ENCODE assay signal across 8 cellular contexts in genomic region chr6:797479-798077, GRCh38.
DNase-seq lines count a peak whose midpoint lies in the region; ATAC-seq and TF ChIP-seq lines count a peak whose summit lies in the region.

No MANE protein-coding gene starts in this region.

- TF ChIP-seq CTCF in colonic mucosa (IDR thresholded peaks at IDR 0.05): peak; percentile 61
- peak; percentile 76 for TF ChIP-seq CTCF in lung (IDR thresholded peaks at IDR 0.05; ENCODE audit: control extremely low read depth, extremely low read depth)
- peak; percentile 54 to 79 (median 60) for TF ChIP-seq CTCF in tibial nerve (IDR thresholded peaks at IDR 0.05)

- no peak for TF ChIP-seq POLR2A in tibial nerve (IDR thresholded peaks at IDR 0.05)

- no peak for ATAC-seq in lung (ENCODE audit: insufficient read depth, low FRiP score)
- no peak for ATAC-seq in HG03097 (IDR thresholded peaks at IDR 0.05; ENCODE audit: low FRiP score, unreplicated experiment)
- no peak for ATAC-seq in GM21723 (IDR thresholded peaks at IDR 0.05; ENCODE audit: unreplicated experiment)

- H3K27ac ChIP-seq in colonic mucosa (no peak overlapping the region), lung (ENCODE audit: low read depth in 1 of 2, low read length in 1 of 2) (no peak overlapping the region), tibial nerve (no peak overlapping the region)

- intact Hi-C loops in colonic mucosa (cut with DNase I): loop anchor here (5.0 kb wide), 2 partner anchors 540 to 585 kb away; no protein-coding TSS in a partner anchor

- peak; percentile 83 for TF ChIP-seq RAD21 in Ishikawa (IDR thresholded peaks at IDR 0.05; ENCODE audit: low read depth)

- TF ChIP-seq EP300 in Ishikawa (IDR thresholded peaks at IDR 0.05; ENCODE audit: borderline replicate concordance) (no peak), tibial nerve (IDR thresholded peaks at IDR 0.05) (no peak)

- DNase-seq in Daoy (ENCODE audit: low read depth) (peak; percentile 60), SK-N-DZ (ENCODE audit: low spot score) (peak; percentile 23), colonic mucosa (peak; percentile 60), lung (ENCODE audit: low spot score) (peak; percentile 51), tibial nerve (ENCODE audit: low spot score in 2 of 2) (peak in 1 of 2 donors; percentile 73)

- H3K4me3 ChIP-seq in colonic mucosa (no peak overlapping the region), lung (no peak overlapping the region), tibial nerve (no peak overlapping the region)

- H3K27me3 ChIP-seq in colonic mucosa: no peaks in the 10 kb centered on the region
- no peaks in the 10 kb centered on the region for H3K27me3 ChIP-seq in lung (ENCODE audit: control insufficient read depth, insufficient read depth)
- H3K27me3 ChIP-seq in tibial nerve: peaks cover 0 to 66% of the 10 kb centered on the region in 2 donors

- H3K36me3 ChIP-seq in colonic mucosa (no peaks in the 10 kb centered on the region), lung (ENCODE audit: control insufficient read depth in 2 of 2, insufficient read depth in 2 of 2, low read length in 2 of 2) (no peaks in the 10 kb centered on the region), tibial nerve (no peaks in the 10 kb centered on the region)

- H3K9me3 ChIP-seq in colonic mucosa: no peaks in the 10 kb centered on the region
- no peaks in the 10 kb centered on the region for H3K9me3 ChIP-seq in lung (ENCODE audit: control insufficient read depth in 2 of 2, insufficient read depth in 1 of 2, low read length in 1 of 2)
- H3K9me3 ChIP-seq in tibial nerve: no peaks in the 10 kb centered on the region

- 10 to 14% methylated on average over 5 of the region's 5 CpGs for WGBS in lung, 2 donors
- WGBS in tibial nerve, 2 donors: 13% methylated on average over 5 of the region's 5 CpGs

- no peaks in the 10 kb centered on the region for H3K4me1 ChIP-seq in colonic mucosa
- no peaks in the 10 kb centered on the region for H3K4me1 ChIP-seq in lung (ENCODE audit: control insufficient read depth in 2 of 2, insufficient read depth in 2 of 2, low read length in 2 of 2)
- H3K4me1 ChIP-seq in tibial nerve: no peaks in the 10 kb centered on the region

- no peak overlapping the region for H3K9ac ChIP-seq in colonic mucosa (ENCODE audit: low read depth in 2 of 2, low read length in 2 of 2)

TF ChIP-seq in Ishikawa, 13 proteins besides CTCF, POLR2A, EP300 and RAD21:
- TF ChIP-seq, protein P1, sequence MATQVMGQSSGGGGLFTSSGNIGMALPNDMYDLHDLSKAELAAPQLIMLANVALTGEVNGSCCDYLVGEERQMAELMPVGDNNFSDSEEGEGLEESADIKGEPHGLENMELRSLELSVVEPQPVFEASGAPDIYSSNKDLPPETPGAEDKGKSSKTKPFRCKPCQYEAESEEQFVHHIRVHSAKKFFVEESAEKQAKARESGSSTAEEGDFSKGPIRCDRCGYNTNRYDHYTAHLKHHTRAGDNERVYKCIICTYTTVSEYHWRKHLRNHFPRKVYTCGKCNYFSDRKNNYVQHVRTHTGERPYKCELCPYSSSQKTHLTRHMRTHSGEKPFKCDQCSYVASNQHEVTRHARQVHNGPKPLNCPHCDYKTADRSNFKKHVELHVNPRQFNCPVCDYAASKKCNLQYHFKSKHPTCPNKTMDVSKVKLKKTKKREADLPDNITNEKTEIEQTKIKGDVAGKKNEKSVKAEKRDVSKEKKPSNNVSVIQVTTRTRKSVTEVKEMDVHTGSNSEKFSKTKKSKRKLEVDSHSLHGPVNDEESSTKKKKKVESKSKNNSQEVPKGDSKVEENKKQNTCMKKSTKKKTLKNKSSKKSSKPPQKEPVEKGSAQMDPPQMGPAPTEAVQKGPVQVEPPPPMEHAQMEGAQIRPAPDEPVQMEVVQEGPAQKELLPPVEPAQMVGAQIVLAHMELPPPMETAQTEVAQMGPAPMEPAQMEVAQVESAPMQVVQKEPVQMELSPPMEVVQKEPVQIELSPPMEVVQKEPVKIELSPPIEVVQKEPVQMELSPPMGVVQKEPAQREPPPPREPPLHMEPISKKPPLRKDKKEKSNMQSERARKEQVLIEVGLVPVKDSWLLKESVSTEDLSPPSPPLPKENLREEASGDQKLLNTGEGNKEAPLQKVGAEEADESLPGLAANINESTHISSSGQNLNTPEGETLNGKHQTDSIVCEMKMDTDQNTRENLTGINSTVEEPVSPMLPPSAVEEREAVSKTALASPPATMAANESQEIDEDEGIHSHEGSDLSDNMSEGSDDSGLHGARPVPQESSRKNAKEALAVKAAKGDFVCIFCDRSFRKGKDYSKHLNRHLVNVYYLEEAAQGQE (IDR thresholded peaks at IDR 0.05; ENCODE audit: low read depth): no peak
- TF ChIP-seq USF1 (IDR thresholded peaks at IDR 0.05): no peak
- TF ChIP-seq EGR1 (IDR thresholded peaks at IDR 0.05): no peak
- no peak for TF ChIP-seq CREB1 (IDR thresholded peaks at IDR 0.05; ENCODE audit: low read depth)
- TF ChIP-seq FOXM1 (IDR thresholded peaks at IDR 0.05; ENCODE audit: borderline replicate concordance, low read depth): no peak
- TF ChIP-seq MAX (IDR thresholded peaks at IDR 0.05): no peak
- TF ChIP-seq NFIC (IDR thresholded peaks at IDR 0.05): no peak
- TF ChIP-seq CEBPB (IDR thresholded peaks at IDR 0.05): no peak
- no peak for TF ChIP-seq TAF1 (IDR thresholded peaks at IDR 0.05; ENCODE audit: low read depth)
- no peak for TF ChIP-seq ZBTB7A (IDR thresholded peaks at IDR 0.05; ENCODE audit: low read depth)
- no peak for TF ChIP-seq TEAD4 (IDR thresholded peaks at IDR 0.05)
- no peak for TF ChIP-seq YY1 (IDR thresholded peaks at IDR 0.05; ENCODE audit: low read depth)
- TF ChIP-seq TCF12 (IDR thresholded peaks at IDR 0.05; ENCODE audit: low read depth): no peak
TF ChIP-seq in Ishikawa: peak in this region for 0.
